ENCODE assay signal across 25 cellular contexts in genomic region chr11:118128310-118128709, GRCh38. TPM values are rescaled to one million over a fixed set of nuclear protein-coding genes. Genes with fewer than 3 reads are reported as not detected.
A peak's percentile ranks its signal among the peaks of the same experiment; 100 is the strongest.
DNase-seq lines count a peak whose midpoint lies in the region; ATAC-seq, FAIRE-seq and TF ChIP-seq lines count a peak whose summit lies in the region.
"Had no signal": no experiment of that assay in that cellular context is flagged by ENCODE, and none has a peak within 500 bp of the region (broad histone marks: within the 10 kb centered on the region; RNA-seq: fewer than 3 reads in every experiment).

No MANE protein-coding gene starts in this region.

- DNase-seq in A549 (ENCODE audit: low read depth in 1 of 2, low spot score in 1 of 2): no peak
- no peak for DNase-seq in GM23338 (ENCODE audit: low spot score)
- no peak for DNase-seq in trophoblast cell
- no peak for DNase-seq in cerebellum (ENCODE audit: low spot score)
- DNase-seq in foreskin fibroblast: no peak
- DNase-seq: 8988T; C1 segment of cervical spinal cord; Calu3; CD4-positive, alpha-beta memory T cell; COR-L47; DMS53; DMS79 treated with DMSO at 0.1 percent for 48 hours; GM23248; H9; HFFc6 had no signal

- H4K20me1 ChIP-seq in GM23338 (replicated peaks; ENCODE audit: insufficient read depth): no peaks in the 10 kb centered on the region

- H2BK12ac ChIP-seq in trophoblast cell (ENCODE audit: low read length): no peak overlapping the region

- no peak overlapping the region for H4K12ac ChIP-seq in trophoblast cell (ENCODE audit: low read depth, low read length)

- H2AK5ac ChIP-seq in trophoblast cell (ENCODE audit: low read length): no peak overlapping the region

- TF ChIP-seq RAD21 in A549 (conservative IDR thresholded peaks at IDR 0.05 in 1 of 2, IDR thresholded peaks at IDR 0.05 in 1 of 2): no peak

- H3K9me3 Mint-ChIP-seq in GM23338 (no peaks in the 10 kb centered on the region), nephron (no peaks in the 10 kb centered on the region)
- no peaks in the 10 kb centered on the region for H3K9me3 Mint-ChIP-seq in dendritic cell treated with granulocyte-macrophage colony-stimulating factor and Interleukin-4, amounts not matched to agents 40 ng/mL and 50 ng/mL, for 4 days
- H3K9me3 Mint-ChIP-seq: CD4-positive, alpha-beta memory T cell; H9; HFFc6 had no signal

- no peaks in the 10 kb centered on the region for H3K9me2 ChIP-seq in GM23338 (ENCODE audit: insufficient read depth)

- H3K9me3 ChIP-seq in A549 (no peaks in the 10 kb centered on the region), trophoblast cell (ENCODE audit: insufficient read depth, low read depth, low read length) (no peaks in the 10 kb centered on the region)

- FAIRE-seq in A549 (lab: Jason Lieb, UNC): no peak
- FAIRE-seq: G401.6, GM12892 had no signal

- H3K9ac ChIP-seq in trophoblast cell (ENCODE audit: low read length): no peak overlapping the region
- H3K9ac ChIP-seq: GM23248 had no signal

- no peak overlapping the region for H2BK120ac ChIP-seq in trophoblast cell (ENCODE audit: insufficient read depth, low read length, poor library complexity)

- H3K79me2 ChIP-seq in GM23338 (replicated peaks; ENCODE audit: insufficient read depth) (no peaks in the 10 kb centered on the region), trophoblast cell (ENCODE audit: control insufficient read depth, insufficient read depth, low read length, poor library complexity) (no peaks in the 10 kb centered on the region)

- no peak overlapping the region for H3K27ac Mint-ChIP-seq in GM23338
- H3K27ac Mint-ChIP-seq in dendritic cell treated with granulocyte-macrophage colony-stimulating factor and Interleukin-4, amounts not matched to agents 40 ng/mL and 50 ng/mL, for 4 days: peak overlapping the region; percentile 5
- peak overlapping the region; percentile 98 to 99 (median 99) for H3K27ac Mint-ChIP-seq in nephron
- H3K27ac Mint-ChIP-seq: HFFc6 had no signal

- H3K4me1 ChIP-seq in A549 (0 out of 3 replicates have a peak, but pooled peaks cover 3% of the 10 kb centered on the region), GM23338 (ENCODE audit: insufficient read depth) (no peaks in the 10 kb centered on the region), trophoblast cell (ENCODE audit: control insufficient read depth in 1 of 2, insufficient read depth in 2 of 2, low read length in 2 of 2) (no peaks in the 10 kb centered on the region)

- no peak overlapping the region for H3K18ac ChIP-seq in trophoblast cell (ENCODE audit: low read length)

- no peak overlapping the region for H2BK5ac ChIP-seq in trophoblast cell (ENCODE audit: low read depth, low read length, poor library complexity)

- no peaks in the 10 kb centered on the region for H3F3A ChIP-seq in GM23338 (replicated peaks; ENCODE audit: low read depth)

- H3K27me3 ChIP-seq in GM23338 (ENCODE audit: insufficient read depth) (no peaks in the 10 kb centered on the region), trophoblast cell (ENCODE audit: insufficient read depth, low read length) (no peaks in the 10 kb centered on the region)

- no peak for TF ChIP-seq EP300 in A549 (IDR thresholded peaks at IDR 0.05)

- no peak overlapping the region for H3K4me3 Mint-ChIP-seq in GM23338
- no peak overlapping the region for H3K4me3 Mint-ChIP-seq in dendritic cell treated with granulocyte-macrophage colony-stimulating factor and Interleukin-4, amounts not matched to agents 40 ng/mL and 50 ng/mL, for 4 days
- H3K4me3 Mint-ChIP-seq in nephron: peak overlapping the region; percentile 55 to 58 (median 55)
- H3K4me3 Mint-ChIP-seq: CD4-positive, alpha-beta memory T cell; H9; HFFc6 had no signal

- TF ChIP-seq CTCF in A549 (IDR thresholded peaks at IDR 0.05) (no peak), GM23338 (conservative IDR thresholded peaks at IDR 0.05; ENCODE audit: low read depth in 2 of 2) (no peak), nephron (IDR thresholded peaks at IDR 0.05; ENCODE audit: unreplicated experiment in 3 of 3) (no peak), foreskin fibroblast (IDR thresholded peaks at IDR 0.05; ENCODE audit: low read depth, low read length) (no peak)

- no peaks in the 10 kb centered on the region for H3K36me3 Mint-ChIP-seq in GM23338 (ENCODE audit: low read depth)
- H3K36me3 Mint-ChIP-seq in dendritic cell treated with granulocyte-macrophage colony-stimulating factor and Interleukin-4, amounts not matched to agents 40 ng/mL and 50 ng/mL, for 4 days (ENCODE audit: low read depth): no peaks in the 10 kb centered on the region
- no peaks in the 10 kb centered on the region for H3K36me3 Mint-ChIP-seq in nephron (ENCODE audit: low read depth)
- H3K36me3 Mint-ChIP-seq: CD4-positive, alpha-beta memory T cell had no signal

- no peak for TF ChIP-seq POLR2A in A549 (IDR thresholded peaks at IDR 0.05; ENCODE audit: low read length)

- CTCF ChIA-PET in A549 (lab: Yijun Ruan, JAX): no interaction called here

- H3K4ac ChIP-seq in trophoblast cell (ENCODE audit: low read depth, low read length): no peak overlapping the region

- ATAC-seq in A549 (no peak), GM23338 (no peak), HG03432 (IDR thresholded peaks at IDR 0.05; ENCODE audit: unreplicated experiment) (no peak)
- ATAC-seq: HCT116 had no signal

- H3K23ac ChIP-seq in trophoblast cell (ENCODE audit: low read length): no peak overlapping the region

- POLR2A ChIA-PET in A549 (lab: Yijun Ruan, JAX): no interaction called here

- peak overlapping the region; percentile 23; the same call in 1 of the 2 replicates for H2AFZ ChIP-seq in GM23338
- H2AFZ ChIP-seq in trophoblast cell (ENCODE audit: insufficient read depth, low read length, poor library complexity): no peak overlapping the region
- H2AFZ ChIP-seq: GM23248 had no signal

- no peak overlapping the region for H3K27ac ChIP-seq in A549
- H3K27ac ChIP-seq in GM23338 (ENCODE audit: low read depth): no peak overlapping the region
- H3K27ac ChIP-seq in trophoblast cell (ENCODE audit: low read depth, low read length): no peak overlapping the region
- H3K27ac ChIP-seq: GM23248 had no signal

- no peak overlapping the region for H4K91ac ChIP-seq in trophoblast cell (ENCODE audit: low read depth, low read length)

- H3K4me2 ChIP-seq in A549: 0 out of 3 replicates have a peak overlapping the region, but pooled peaks have one; percentile 14
- no peak overlapping the region for H3K4me2 ChIP-seq in GM23338
- H3K4me2 ChIP-seq in trophoblast cell (ENCODE audit: low read length): no peak overlapping the region

- H3K4me1 Mint-ChIP-seq in GM23338 (peaks cover 4% of the 10 kb centered on the region; the same call in 2 of the 3 replicates), nephron (peaks cover 42% of the 10 kb centered on the region)
- H3K4me1 Mint-ChIP-seq in dendritic cell treated with granulocyte-macrophage colony-stimulating factor and Interleukin-4, amounts not matched to agents 40 ng/mL and 50 ng/mL, for 4 days (ENCODE audit: low read depth): peaks cover 32% of the 10 kb centered on the region
- H3K4me1 Mint-ChIP-seq: CD4-positive, alpha-beta memory T cell had no signal

- no peak overlapping the region for H3K14ac ChIP-seq in trophoblast cell (ENCODE audit: low read length)

- 27% methylated on average over 4 of the region's 4 CpGs for WGBS in A549 (ENCODE audit: missing lambda C conversion rate)
- no CpG with 5 or more reads among the region's 4 CpGs for WGBS in trophoblast cell (ENCODE audit: extremely low coverage, insufficient coverage, insufficient read length)

- H3K27me3 Mint-ChIP-seq in GM23338 (ENCODE audit: insufficient read depth, low read depth, poor library complexity) (peaks cover 5% of the 10 kb centered on the region), nephron (ENCODE audit: low read depth) (no peaks in the 10 kb centered on the region)
- H3K27me3 Mint-ChIP-seq in dendritic cell treated with granulocyte-macrophage colony-stimulating factor and Interleukin-4, amounts not matched to agents 40 ng/mL and 50 ng/mL, for 4 days: peaks cover 2% of the 10 kb centered on the region

- intact Hi-C loops in dendritic cell treated with granulocyte-macrophage colony-stimulating factor and Interleukin-4, amounts not matched to agents 40 ng/mL and 50 ng/mL, for 4 days (cut with micrococcal nuclease): no loop called here

- H3K4me3 ChIP-seq in A549 (no peak overlapping the region), GM23338 (no peak overlapping the region), trophoblast cell (ENCODE audit: low read depth, low read length) (no peak overlapping the region), foreskin fibroblast (ENCODE audit: low read depth in 1 of 2, low read length in 2 of 2) (no peak overlapping the region)
- H3K4me3 ChIP-seq: GM23248 had no signal

- H3K36me3 ChIP-seq in GM23338 (ENCODE audit: insufficient read depth): no peaks in the 10 kb centered on the region
- no peaks in the 10 kb centered on the region for H3K36me3 ChIP-seq in trophoblast cell (ENCODE audit: control insufficient read depth in 1 of 2, insufficient read depth in 2 of 2, low read length in 2 of 2)

- H4K8ac ChIP-seq in trophoblast cell (ENCODE audit: low read depth, low read length): no peak overlapping the region

- H3K79me1 ChIP-seq in trophoblast cell (ENCODE audit: low read length): no peaks in the 10 kb centered on the region

RNA-seq across cellular contexts. Expression of gene SCN4B, which starts 24.3 kb away (rescaled TPM):
- polyA plus RNA-seq in A549 (2011; rRNA removed): 0.04 and 0.12 TPM in 2 replicates
- 0.01 TPM in 2 replicates for polyA plus RNA-seq in A549 (2012; cell fraction: cytosol; rRNA removed)
- 0.01 and 0.02 TPM in 2 replicates for polyA plus RNA-seq in A549 (2012; cell fraction: nucleus; rRNA removed)
- 0.03 to 0.04 TPM in 2 of 3 replicates, not detected in the other for polyA plus RNA-seq in A549 (2017; fragmentation: RNase III; extraction: RNeasy Plus Mini Kit Qiagen cat#74134 plus additional on column Dnase treatment)
- polyA minus RNA-seq in A549 (2011; rRNA and poly(A)+ RNA removed): 0.10 TPM in 1 of 2 replicates, not detected in the other
- total RNA-seq in GM23338 (2014; rRNA removed; shearing (Covaris generic)): 1.7 and 3.0 TPM in 2 replicates
- 0.16 and 0.45 TPM in 2 replicates for polyA plus RNA-seq in GM23338 (2016; fragmentation: Nextera tagmentation; extraction: Ambion mirVana)
- polyA plus RNA-seq in trophoblast cell (2013): 0.04 and 0.06 TPM in 2 replicates
- 9.2 TPM for total RNA-seq in cerebellum
- total RNA-seq: Calu3; CD4-positive, alpha-beta memory T cell; GM23248 had no signal
- polyA plus RNA-seq: CD4-positive, alpha-beta memory T cell; GM23248 had no signal

RNA-seq across cellular contexts. Expression of gene SMIM35, which starts 41.5 kb away (rescaled TPM):
- polyA plus RNA-seq in A549 (2011; rRNA removed) (not detected in 2 replicates), A549 (2017; fragmentation: RNase III; extraction: RNeasy Plus Mini Kit Qiagen cat#74134 plus additional on column Dnase treatment) (not detected in 3 replicates), GM23338 (2016; fragmentation: Nextera tagmentation; extraction: Ambion mirVana) (not detected in 2 replicates)
- polyA plus RNA-seq in A549 (2012; cell fraction: cytosol; rRNA removed): not detected in 2 replicates
- polyA plus RNA-seq in A549 (2012; cell fraction: nucleus; rRNA removed): not detected in 2 replicates
- polyA minus RNA-seq in A549 (2011; rRNA and poly(A)+ RNA removed): not detected in 2 replicates
- total RNA-seq in GM23338 (2014; rRNA removed; shearing (Covaris generic)): not detected in 2 replicates
- polyA plus RNA-seq in trophoblast cell (2013): not detected in 2 replicates
- total RNA-seq in cerebellum: not detected
- total RNA-seq: A673, Calu3, Daoy, GM23248, H4, H9, HFFc6 had no signal
- polyA plus RNA-seq: BJ, GM23248 had no signal

RNA-seq across cellular contexts. Expression of gene SCN2B, which starts 48.1 kb away (rescaled TPM):
- polyA plus RNA-seq in A549 (2011; rRNA removed): not detected in 2 replicates
- polyA plus RNA-seq in A549 (2012; cell fraction: cytosol; rRNA removed): not detected in 2 replicates
- polyA plus RNA-seq in A549 (2012; cell fraction: nucleus; rRNA removed): not detected in 2 replicates
- polyA plus RNA-seq in A549 (2017; fragmentation: RNase III; extraction: RNeasy Plus Mini Kit Qiagen cat#74134 plus additional on column Dnase treatment): not detected in 3 replicates
- not detected in 2 replicates for polyA minus RNA-seq in A549 (2011; rRNA and poly(A)+ RNA removed)
- 0.03 and 0.04 TPM in 2 replicates for total RNA-seq in GM23338 (2014; rRNA removed; shearing (Covaris generic))
- 0.09 TPM in 1 of 2 replicates, not detected in the other for polyA plus RNA-seq in GM23338 (2016; fragmentation: Nextera tagmentation; extraction: Ambion mirVana)
- not detected in 2 replicates for polyA plus RNA-seq in trophoblast cell (2013)
- total RNA-seq in cerebellum: 4.2 TPM
- total RNA-seq: A673; Calu3; CD4-positive, alpha-beta memory T cell; Daoy; GM23248; H4; H9; HFFc6 had no signal
- polyA plus RNA-seq: BJ; CD4-positive, alpha-beta memory T cell; GM23248 had no signal

RNA-seq across cellular contexts. Expression of gene TMPRSS4, which starts 51.4 kb away (rescaled TPM):
- polyA plus RNA-seq in A549 (2011; rRNA removed) (not detected in 2 replicates), A549 (2017; fragmentation: RNase III; extraction: RNeasy Plus Mini Kit Qiagen cat#74134 plus additional on column Dnase treatment) (not detected in 3 replicates), GM23338 (2016; fragmentation: Nextera tagmentation; extraction: Ambion mirVana) (0.35 and 0.58 TPM in 2 replicates)
- not detected in 2 replicates for polyA plus RNA-seq in A549 (2012; cell fraction: cytosol; rRNA removed)
- polyA plus RNA-seq in A549 (2012; cell fraction: nucleus; rRNA removed): not detected in 2 replicates
- polyA minus RNA-seq in A549 (2011; rRNA and poly(A)+ RNA removed): not detected in 2 replicates
- 0.04 and 0.10 TPM in 2 replicates for total RNA-seq in GM23338 (2014; rRNA removed; shearing (Covaris generic))
- 0.48 and 0.65 TPM in 2 replicates for polyA plus RNA-seq in trophoblast cell (2013)
- total RNA-seq in cerebellum: not detected
- total RNA-seq: A673, Daoy, GM23248, H4, H9, HFFc6 had no signal
- polyA plus RNA-seq: BJ; CD4-positive, alpha-beta memory T cell; GM23248 had no signal

Comparison
In these comparisons a context has a peak if more than half of its experiments do, and no peak if none do; other contexts are left out.
1. H3K4me3 Mint-ChIP-seq: peak in nephron (3 of 3); none in GM23338 (single experiment) and dendritic cell treated with granulocyte-macrophage colony-stimulating factor and Interleukin-4, amounts not matched to agents 40 ng/mL and 50 ng/mL, for 4 days (single experiment).